ENCODE assay signal across 9 cellular contexts in genomic region chr7:23184709-23185354, GRCh38. TPM values are rescaled to one million over a fixed set of nuclear protein-coding genes. Genes with fewer than 3 reads are reported as not detected.
DNase-seq lines count a peak whose midpoint lies in the region; ATAC-seq, FAIRE-seq and TF ChIP-seq lines count a peak whose summit lies in the region.
"Had no signal": no experiment of that assay in that cellular context is flagged by ENCODE, and none has a peak within 500 bp of the region (broad histone marks: within the 10 kb centered on the region; RNA-seq: fewer than 3 reads in every experiment).

No MANE protein-coding gene starts in this region.

- no peaks in the 10 kb centered on the region for H3K9me3 ChIP-seq in K562 (replicated peaks; ENCODE audit: control insufficient read depth, insufficient read depth, low read depth, low read length)
- H3K9me3 ChIP-seq: upper lobe of left lung had no signal

- H3K9me1 ChIP-seq in K562 (ENCODE audit: control insufficient read depth, insufficient read depth, low read length), result no peaks in the 10 kb centered on the region

- no peak overlapping the region for H2AFZ ChIP-seq in K562 (ENCODE audit: low read depth, low read length)

- TF ChIP-seq EP300 in K562 (IDR thresholded peaks at IDR 0.05; ENCODE audit: low read length), result no peak

- TF ChIP-seq CTCF in K562 (IDR thresholded peaks at IDR 0.05 in 2 of 3, conservative IDR thresholded peaks at IDR 0.05 in 1 of 3; ENCODE audit: insufficient read depth in 2 of 3, low read depth in 1 of 3, low read length in 3 of 3), result peak; percentile 50 to 80 (median 67)

- POLR2A ChIA-PET in K562 (lab: Yijun Ruan, JAX), result interaction anchor here (0.6 to 1.8 kb wide), 13 partner anchors 9 to 707 kb away, joined by 3 to 9 read pairs (median 4); partner anchors contain the start of gene MALSU1
- POLR2A ChIA-PET in T-cell (lab: Charles Lee), result interaction anchor here in 1 of 2 donors (0.6 to 0.9 kb wide), 3 partner anchors 11 to 1482 kb away, joined by 3 to 4 read pairs (median 3); no protein-coding TSS in a partner anchor

- H3K27ac Mint-ChIP-seq in T-cell, result no peak overlapping the region

- H3K9me3 Mint-ChIP-seq in T-cell, result no peaks in the 10 kb centered on the region

- peaks cover 40 to 50% (median 42%) of the 10 kb centered on the region in 3 donors for H3K4me1 Mint-ChIP-seq in T-cell

- H3K27ac ChIP-seq in K562 (ENCODE audit: extremely low read depth, low read depth, low read length), result no peak overlapping the region
- H3K27ac ChIP-seq: upper lobe of left lung had no signal

- peak; percentile 45 for ATAC-seq in K562
- no peak for ATAC-seq in GM18520 (IDR thresholded peaks at IDR 0.05; ENCODE audit: unreplicated experiment)
- no peak for ATAC-seq in T-cell (replicated peaks in 1 of 4)

- H3K4me3 Mint-ChIP-seq in T-cell, result no peak overlapping the region

- FAIRE-seq in K562 (lab: Jason Lieb, UNC) (peak; percentile 70), GM12891 (lab: Jason Lieb, UNC) (no peak)

- peaks cover 8 to 15% of the 10 kb centered on the region in 2 experiments for H3K4me1 ChIP-seq in K562 (replicated peaks in 1 of 2; ENCODE audit: control insufficient read depth in 2 of 2, insufficient read depth in 2 of 2, low read length in 2 of 2)

- H3K79me2 ChIP-seq in K562 (ENCODE audit: control insufficient read depth, insufficient read depth, low read length), result peaks cover 88% of the 10 kb centered on the region

- 47% methylated on average over 4 of the region's 4 CpGs for WGBS in K562 (ENCODE audit: insufficient coverage, low coverage, missing lambda C conversion rate)

- peaks cover 13% of the 10 kb centered on the region for H3K36me3 Mint-ChIP-seq in T-cell

- no peak overlapping the region for H3K4me3 ChIP-seq in K562
- H3K4me3 ChIP-seq: upper lobe of left lung had no signal

- CTCF ChIA-PET in K562 (lab: Yijun Ruan, JAX; ENCODE audit: low intra/inter-chr PET ratio), result interaction anchor here (0.5 to 2.2 kb wide), 3 partner anchors 77 to 528 kb away, joined by 3 to 9 read pairs (median 4); no protein-coding TSS in a partner anchor
- CTCF ChIA-PET in T-cell (lab: Charles Lee), result interaction anchor here in 1 of 2 donors (1.0 kb wide), 1 partner anchor 78 kb away, joined by 4 read pairs; no protein-coding TSS in a partner anchor

- in situ Hi-C loops in ACHN (cut with HindIII; ENCODE audit: low pct_ligation_motif_present, low pct_unique_long_range_greater_than_20kb, low sequenced_read_pairs), result no loop called here
- in situ Hi-C loops in K562 (cut with MboI), result no loop called here

- no peaks in the 10 kb centered on the region for H4K20me1 ChIP-seq in K562 (replicated peaks; ENCODE audit: control insufficient read depth, insufficient read depth, low read length)

- no peak overlapping the region for H3K4me2 ChIP-seq in K562 (ENCODE audit: insufficient read depth, low read length)

- peak; percentile 78 to 81 for TF ChIP-seq RAD21 in K562 (CRISPR knock-in tag; conservative IDR thresholded peaks at IDR 0.05 in 1 of 2, IDR thresholded peaks at IDR 0.05 in 1 of 2)

- TF ChIP-seq POLR2A in K562 (conservative IDR thresholded peaks at IDR 0.05), result no peak
- no peak for TF ChIP-seq POLR2A in GM12891 (IDR thresholded peaks at IDR 0.05; ENCODE audit: low read depth, low read length)

- intact Hi-C loops in K562 (cut with micrococcal nuclease), result loop anchor here (1.0 to 10.0 kb wide), 3 partner anchors 77 to 340 kb away; no protein-coding TSS in a partner anchor

- peaks cover 58% of the 10 kb centered on the region for H3K36me3 ChIP-seq in K562 (ENCODE audit: control insufficient read depth, insufficient read depth, low read length)

- no TSS peak for BruUV-seq in K562 (replicated peaks; lab: Mats Ljungman, UMichigan)

- no peaks in the 10 kb centered on the region for H3K27me3 Mint-ChIP-seq in T-cell

- H3K9ac ChIP-seq in K562 (ENCODE audit: insufficient read depth in 1 of 2, low read depth in 2 of 2, low read length in 2 of 2), result no peak overlapping the region; a peak in 1 of 4 replicates

- DNase-seq in ACHN (peak; percentile 73), GM03348 (ENCODE audit: low spot score) (peak; percentile 73), NCI-H2171 treated with DMSO at 0.1 percent for 48 hours (lab: John Stamatoyannopoulos, UW) (peak; percentile 30), K562 (ENCODE audit: extremely low read depth in 1 of 4, low spot score in 3 of 4) (peak; percentile 20 to 75 (median 32)), lung microvascular endothelial cell (ENCODE audit: low read depth in 2 of 2) (peak; percentile 51 to 60), GM12891 (ENCODE audit: insufficient read length, low spot score) (no peak), T-cell (no peak)
- DNase-seq: upper lobe of left lung had no signal

- no peaks in the 10 kb centered on the region for H3K27me3 ChIP-seq in K562 (ENCODE audit: control insufficient read depth in 2 of 2, insufficient read depth in 2 of 2, low read length in 2 of 2)
- H3K27me3 ChIP-seq: upper lobe of left lung had no signal

TF ChIP-seq in K562, 482 proteins besides CTCF, POLR2A, EP300 and RAD21 (continues in another document):
- TF ChIP-seq, protein P1, sequence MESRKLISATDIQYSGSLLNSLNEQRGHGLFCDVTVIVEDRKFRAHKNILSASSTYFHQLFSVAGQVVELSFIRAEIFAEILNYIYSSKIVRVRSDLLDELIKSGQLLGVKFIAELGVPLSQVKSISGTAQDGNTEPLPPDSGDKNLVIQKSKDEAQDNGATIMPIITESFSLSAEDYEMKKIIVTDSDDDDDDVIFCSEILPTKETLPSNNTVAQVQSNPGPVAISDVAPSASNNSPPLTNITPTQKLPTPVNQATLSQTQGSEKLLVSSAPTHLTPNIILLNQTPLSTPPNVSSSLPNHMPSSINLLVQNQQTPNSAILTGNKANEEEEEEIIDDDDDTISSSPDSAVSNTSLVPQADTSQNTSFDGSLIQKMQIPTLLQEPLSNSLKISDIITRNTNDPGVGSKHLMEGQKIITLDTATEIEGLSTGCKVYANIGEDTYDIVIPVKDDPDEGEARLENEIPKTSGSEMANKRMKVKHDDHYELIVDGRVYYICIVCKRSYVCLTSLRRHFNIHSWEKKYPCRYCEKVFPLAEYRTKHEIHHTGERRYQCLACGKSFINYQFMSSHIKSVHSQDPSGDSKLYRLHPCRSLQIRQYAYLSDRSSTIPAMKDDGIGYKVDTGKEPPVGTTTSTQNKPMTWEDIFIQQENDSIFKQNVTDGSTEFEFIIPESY (CRISPR knock-in tag; IDR thresholded peaks at IDR 0.05), result 0 out of 2 replicates have a peak, but pooled peaks have one; percentile 16
- TF ChIP-seq POLR2AphosphoS5 (IDR thresholded peaks at IDR 0.05; ENCODE audit: control insufficient read depth, insufficient read depth, low read depth, low read length), result no peak
- 0 out of 2 replicates have a peak, but pooled peaks have one; percentile 19 for TF ChIP-seq SMC3 (conservative IDR thresholded peaks at IDR 0.05; ENCODE audit: insufficient read depth, low read depth, low read length)
- TF ChIP-seq POU5F1 (IDR thresholded peaks at IDR 0.05; ENCODE audit: borderline replicate concordance, low read depth, low read length, partially characterized antibody), result no peak
- no peak for TF ChIP-seq XRCC4 (IDR thresholded peaks at IDR 0.05; ENCODE audit: extremely low read depth, insufficient read depth, insufficient read length)

TF ChIP-seq in GM12891, 5 proteins besides CTCF, POLR2A, EP300 and RAD21:
- TF ChIP-seq POLR2AphosphoS5 (IDR thresholded peaks at IDR 0.05; ENCODE audit: low read depth, low read length) (no peak), TAF1 (IDR thresholded peaks at IDR 0.05; ENCODE audit: low read depth, low read length) (no peak), PAX5 (IDR thresholded peaks at IDR 0.05; ENCODE audit: insufficient read depth, low read length, severe bottlenecking) (no peak)

RNA-seq across cellular contexts. Expression of gene NUP42, which starts 3.0 kb away (rescaled TPM):
- total RNA-seq in K562 (2011; cell fraction: chromatin; rRNA removed; ENCODE audit: low replicate concordance), result 45.9 and 61.6 TPM in 2 replicates
- total RNA-seq in K562 (2011; cell fraction: nucleolus; rRNA removed), result 24.8 and 28.2 TPM in 2 replicates
- total RNA-seq in K562 (2011; cell fraction: nucleoplasm; rRNA removed), result 29.1 and 42.7 TPM in 2 replicates
- total RNA-seq in K562 (2014; rRNA removed) (62.2 and 71.7 TPM in 2 replicates), K562 (2014; rRNA removed; fragmentation: Illumina TruSeq; extraction: Trizol) (71.2 and 72.9 TPM in 2 replicates), K562 (2015; rRNA removed; fragmentation: Illumina TruSeq; extraction: Trizol) (61.3 and 73.5 TPM in 2 replicates), K562 (2021) (41.8 and 50.5 TPM in 2 replicates), lung microvascular endothelial cell (19.2 and 25.0 TPM in 2 replicates), T-cell (10 to 100 TPM; 17.5 to 38.9 (median 31.9) TPM)
- polyA plus RNA-seq in K562 (2011; rRNA removed) (55.4 and 56.0 TPM in 2 replicates), K562 (2014; fragmentation: Illumina TruSeq; extraction: Trizol) (62.4 and 66.8 TPM in 2 replicates), K562 (2014; fragmentation: Nextera tagmentation; extraction: Ambion mirVana) (10 to 100 TPM; 86.0 to 86.4 TPM), K562 (2014; rRNA removed) (74.7 and 94.3 TPM in 2 replicates)
- polyA plus RNA-seq in K562 (2011; cell fraction: cytosol; rRNA removed), result 40.4 and 45.1 TPM in 2 replicates
- 74.2 and 81.6 TPM in 2 replicates for polyA plus RNA-seq in K562 (2011; cell fraction: nucleus; rRNA removed)
- 49.9 and 51.4 TPM in 2 replicates for polyA plus RNA-seq in K562 (2012)
- polyA minus RNA-seq in K562 (2011; rRNA and poly(A)+ RNA removed), result 22.0 and 29.1 TPM in 2 replicates
- polyA minus RNA-seq in K562 (2011; cell fraction: cytosol; rRNA and poly(A)+ RNA removed), result 14.5 and 17.0 TPM in 2 replicates
- 22.6 and 26.0 TPM in 2 replicates for polyA minus RNA-seq in K562 (2011; cell fraction: nucleus; rRNA and poly(A)+ RNA removed)
- 54.9 TPM for polyA plus RNA-seq in GM12891 (2012; ENCODE audit: low read depth, missing spikeins)

Comparison
In these comparisons a context has a peak if more than half of its experiments do, and no peak if none do; other contexts are left out.
1. DNase-seq: peak in ACHN (single experiment), GM03348 (single experiment), NCI-H2171 treated with DMSO at 0.1 percent for 48 hours (single experiment), K562 (4 of 4) and lung microvascular endothelial cell (2 of 2); none in GM12891 (single experiment) and T-cell (0 of 34).